In the genomic region with DNA sequence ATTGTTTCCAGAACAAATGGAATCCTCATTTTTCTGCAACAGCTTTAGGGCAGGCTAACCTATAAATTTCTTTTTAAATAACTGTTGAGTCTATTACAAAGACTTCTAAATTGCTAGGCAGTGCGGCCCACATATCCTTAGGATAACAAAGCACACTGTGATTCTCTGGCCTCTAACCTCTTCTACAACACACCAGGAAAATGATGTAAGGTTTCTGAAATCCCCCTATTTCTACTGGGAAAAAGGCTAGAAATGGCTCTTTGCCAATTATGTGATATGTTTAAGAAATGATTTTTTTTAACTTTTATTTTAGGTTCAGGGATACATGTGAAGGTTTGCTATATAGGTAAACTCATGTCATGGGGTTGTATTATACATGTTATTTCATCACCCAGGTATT, we compare ENCODE assay signal across 1 cellular context.
TF ChIP-seq lines count a peak whose summit lies in the region.

No MANE protein-coding gene starts in this region.

TF ChIP-seq in endothelial cell of umbilical vein, 7 proteins besides CTCF, POLR2A, EP300 and RAD21 (continued from another document):
- no peak for TF ChIP-seq MYC (IDR thresholded peaks at IDR 0.05; ENCODE audit: low read depth, low read length)
- no peak for TF ChIP-seq EZH2 (IDR thresholded peaks at IDR 0.05; ENCODE audit: borderline replicate concordance, low read depth, low read length, severe bottlenecking)
- TF ChIP-seq POLR2AphosphoS5 (IDR thresholded peaks at IDR 0.05; ENCODE audit: insufficient read depth, low read depth, low read length): no peak
